ENCODE assay signal across 8 cellular contexts in the genomic region with DNA sequence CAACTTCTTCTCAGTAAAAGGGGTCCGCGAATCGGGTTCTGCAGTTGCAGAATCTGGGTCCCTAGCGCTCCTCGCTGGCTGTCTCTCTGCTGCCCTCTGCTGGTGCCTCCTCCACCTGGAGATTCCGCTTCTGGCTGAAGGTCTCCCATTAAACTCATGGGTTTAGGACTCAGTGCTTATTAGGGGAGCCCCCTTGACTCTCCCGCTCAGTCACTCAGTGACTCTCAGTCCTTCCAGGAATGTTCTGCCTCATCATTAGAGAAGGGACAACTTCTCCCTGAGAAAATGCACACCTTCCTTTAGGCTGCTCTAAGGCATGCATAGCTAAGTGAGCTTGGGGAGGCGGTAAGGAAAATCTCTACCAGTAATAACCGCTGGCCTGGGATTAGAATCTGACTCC. TPM values are rescaled to one million over a fixed set of nuclear protein-coding genes. Genes with fewer than 3 reads are reported as not detected.
DNase-seq lines count a peak whose midpoint lies in the region; ATAC-seq and TF ChIP-seq lines count a peak whose summit lies in the region.

No MANE protein-coding gene starts in this region.

- no peaks in the 10 kb centered on the region for H3K9me3 Mint-ChIP-seq in chondrocyte (ENCODE audit: low read depth)

- TF ChIP-seq CTCF in chondrocyte (IDR thresholded peaks at IDR 0.05) (peak; percentile 98), lower lobe of right lung (IDR thresholded peaks at IDR 0.05) (peak; percentile 93)

- no peak overlapping the region for H3K27ac Mint-ChIP-seq in chondrocyte (ENCODE audit: unreplicated experiment)

- no peak overlapping the region for H3K27ac ChIP-seq in lower lobe of right lung

- DNase-seq in AML-193 (lab: John Stamatoyannopoulos, UW) (peak; percentile 57 to 66), NCI-H2029 (lab: John Stamatoyannopoulos, UW) (peak; percentile 34), chondrocyte (ENCODE audit: low spot score) (no peak), lower lobe of right lung (peak; percentile 77)
- peak; percentile 58 to 77 for DNase-seq in activated CD4-positive, alpha-beta T cell treated with anti-CD3 and anti-CD28 coated beads for 4 hours
- peak; percentile 69 for DNase-seq in stimulated activated CD8-positive, alpha-beta memory T cell treated with anti-CD3 and anti-CD28 coated beads, Interleukin-15, amount 100 ng/mL, for 1 hour (ENCODE audit: low read depth)

- intact Hi-C loops in lower lobe of right lung (cut with DNase I), result loop anchor here (10.0 kb wide), 1 partner anchor 51 kb away; a partner anchor contains a TSS

- no peak overlapping the region for H3K4me3 Mint-ChIP-seq in chondrocyte (ENCODE audit: unreplicated experiment)

- H3K4me1 ChIP-seq in lower lobe of right lung, result no peaks in the 10 kb centered on the region

- ATAC-seq in GM19035 (IDR thresholded peaks at IDR 0.05; ENCODE audit: unreplicated experiment), result peak; percentile 52
- ATAC-seq in lower lobe of right lung, result peak; percentile 68 to 73
- ATAC-seq in HG03439 (IDR thresholded peaks at IDR 0.05; ENCODE audit: unreplicated experiment), result no peak

- H3K27me3 ChIP-seq in lower lobe of right lung (ENCODE audit: low read depth), result peaks cover 13% of the 10 kb centered on the region

- no peaks in the 10 kb centered on the region for H3K36me3 ChIP-seq in lower lobe of right lung

- no peaks in the 10 kb centered on the region for H3K9me3 ChIP-seq in lower lobe of right lung

- peaks cover 5% of the 10 kb centered on the region for H3K4me1 Mint-ChIP-seq in chondrocyte (ENCODE audit: low read depth)

- no peaks in the 10 kb centered on the region for H3K36me3 Mint-ChIP-seq in chondrocyte (ENCODE audit: low read depth)

- H3K4me3 ChIP-seq in lower lobe of right lung, result no peak overlapping the region

- peaks cover 29% of the 10 kb centered on the region for H3K27me3 Mint-ChIP-seq in chondrocyte (ENCODE audit: low read depth)

RNA-seq across cellular contexts. Expression of a gene that starts 7.1 kb away (rescaled TPM):
- not detected in 3 replicates for total RNA-seq in chondrocyte
- total RNA-seq in lower lobe of right lung, result not detected

RNA-seq across cellular contexts. Expression of a gene that starts 25.5 kb away (rescaled TPM):
- total RNA-seq in chondrocyte, result 0.18 to 1.7 TPM (median 0.22 TPM) in 3 replicates
- total RNA-seq in lower lobe of right lung, result 0.24 TPM

RNA-seq across cellular contexts. Expression of a gene that starts 55.1 kb away (rescaled TPM):
- 0.28 TPM in 1 of 3 replicates, not detected in the others for total RNA-seq in chondrocyte
- total RNA-seq in lower lobe of right lung, result 0.38 TPM
